ENCODE assay signal across 1 cellular context in genomic region chr20:46343358-46344357, GRCh38.
A peak's percentile ranks its signal among the peaks of the same experiment; 100 is the strongest.
TF ChIP-seq lines count a peak whose summit lies in the region.

No MANE protein-coding gene starts in this region.

TF ChIP-seq in HepG2, 621 proteins besides CTCF, POLR2A, EP300 and RAD21 (continued from another document and continues in another):
- TF ChIP-seq, protein P1, sequence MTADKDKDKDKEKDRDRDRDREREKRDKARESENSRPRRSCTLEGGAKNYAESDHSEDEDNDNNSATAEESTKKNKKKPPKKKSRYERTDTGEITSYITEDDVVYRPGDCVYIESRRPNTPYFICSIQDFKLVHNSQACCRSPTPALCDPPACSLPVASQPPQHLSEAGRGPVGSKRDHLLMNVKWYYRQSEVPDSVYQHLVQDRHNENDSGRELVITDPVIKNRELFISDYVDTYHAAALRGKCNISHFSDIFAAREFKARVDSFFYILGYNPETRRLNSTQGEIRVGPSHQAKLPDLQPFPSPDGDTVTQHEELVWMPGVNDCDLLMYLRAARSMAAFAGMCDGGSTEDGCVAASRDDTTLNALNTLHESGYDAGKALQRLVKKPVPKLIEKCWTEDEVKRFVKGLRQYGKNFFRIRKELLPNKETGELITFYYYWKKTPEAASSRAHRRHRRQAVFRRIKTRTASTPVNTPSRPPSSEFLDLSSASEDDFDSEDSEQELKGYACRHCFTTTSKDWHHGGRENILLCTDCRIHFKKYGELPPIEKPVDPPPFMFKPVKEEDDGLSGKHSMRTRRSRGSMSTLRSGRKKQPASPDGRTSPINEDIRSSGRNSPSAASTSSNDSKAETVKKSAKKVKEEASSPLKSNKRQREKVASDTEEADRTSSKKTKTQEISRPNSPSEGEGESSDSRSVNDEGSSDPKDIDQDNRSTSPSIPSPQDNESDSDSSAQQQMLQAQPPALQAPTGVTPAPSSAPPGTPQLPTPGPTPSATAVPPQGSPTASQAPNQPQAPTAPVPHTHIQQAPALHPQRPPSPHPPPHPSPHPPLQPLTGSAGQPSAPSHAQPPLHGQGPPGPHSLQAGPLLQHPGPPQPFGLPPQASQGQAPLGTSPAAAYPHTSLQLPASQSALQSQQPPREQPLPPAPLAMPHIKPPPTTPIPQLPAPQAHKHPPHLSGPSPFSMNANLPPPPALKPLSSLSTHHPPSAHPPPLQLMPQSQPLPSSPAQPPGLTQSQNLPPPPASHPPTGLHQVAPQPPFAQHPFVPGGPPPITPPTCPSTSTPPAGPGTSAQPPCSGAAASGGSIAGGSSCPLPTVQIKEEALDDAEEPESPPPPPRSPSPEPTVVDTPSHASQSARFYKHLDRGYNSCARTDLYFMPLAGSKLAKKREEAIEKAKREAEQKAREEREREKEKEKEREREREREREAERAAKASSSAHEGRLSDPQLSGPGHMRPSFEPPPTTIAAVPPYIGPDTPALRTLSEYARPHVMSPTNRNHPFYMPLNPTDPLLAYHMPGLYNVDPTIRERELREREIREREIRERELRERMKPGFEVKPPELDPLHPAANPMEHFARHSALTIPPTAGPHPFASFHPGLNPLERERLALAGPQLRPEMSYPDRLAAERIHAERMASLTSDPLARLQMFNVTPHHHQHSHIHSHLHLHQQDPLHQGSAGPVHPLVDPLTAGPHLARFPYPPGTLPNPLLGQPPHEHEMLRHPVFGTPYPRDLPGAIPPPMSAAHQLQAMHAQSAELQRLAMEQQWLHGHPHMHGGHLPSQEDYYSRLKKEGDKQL (CRISPR knock-in tag; IDR thresholded peaks at IDR 0.05; ENCODE audit: low read depth): no peak
- TF ChIP-seq ZBED4 (CRISPR knock-in tag; IDR thresholded peaks at IDR 0.05; ENCODE audit: borderline replicate concordance) (no peak), ZNF800 (CRISPR knock-in tag; IDR thresholded peaks at IDR 0.05) (0 out of 2 replicates have a peak, but pooled peaks have one; percentile 32), PAF1 (CRISPR knock-in tag; IDR thresholded peaks at IDR 0.05) (0 out of 2 replicates have a peak, but pooled peaks have one; percentile 77), GZF1 (CRISPR knock-in tag; IDR thresholded peaks at IDR 0.05) (no peak), ISX (CRISPR knock-in tag; conservative IDR thresholded peaks at IDR 0.05) (no peak), KMT2A (CRISPR knock-in tag; IDR thresholded peaks at IDR 0.05) (no peak), ZNF180 (CRISPR knock-in tag; IDR thresholded peaks at IDR 0.05; ENCODE audit: borderline replicate concordance, low read depth) (no peak), IKZF1 (IDR thresholded peaks at IDR 0.05) (no peak), SP2 (CRISPR knock-in tag; IDR thresholded peaks at IDR 0.05) (no peak), CREM (IDR thresholded peaks at IDR 0.05) (no peak), CREM (CRISPR knock-in tag; IDR thresholded peaks at IDR 0.05) (no peak), HES4 (CRISPR knock-in tag; IDR thresholded peaks at IDR 0.05; ENCODE audit: borderline replicate concordance) (no peak), RBM39 (IDR thresholded peaks at IDR 0.05; ENCODE audit: low read depth, low read length, poor library complexity, severe bottlenecking) (no peak), MEIS2 (CRISPR knock-in tag; IDR thresholded peaks at IDR 0.05) (peak; percentile 66; the same call in 1 of the 2 replicates), NKX3-1 (CRISPR knock-in tag; IDR thresholded peaks at IDR 0.05) (no peak), ZSCAN9 (CRISPR knock-in tag; IDR thresholded peaks at IDR 0.05; ENCODE audit: borderline replicate concordance) (no peak), TOPORS (CRISPR knock-in tag; IDR thresholded peaks at IDR 0.05) (no peak), ZSCAN30 (CRISPR knock-in tag; IDR thresholded peaks at IDR 0.05) (no peak), ZBTB4 (CRISPR knock-in tag; IDR thresholded peaks at IDR 0.05; ENCODE audit: borderline replicate concordance) (no peak), BCL6 (CRISPR knock-in tag; IDR thresholded peaks at IDR 0.05) (no peak), ZNF20 (CRISPR knock-in tag; IDR thresholded peaks at IDR 0.05) (no peak), POGK (CRISPR knock-in tag; conservative IDR thresholded peaks at IDR 0.05) (no peak), ZNF629 (CRISPR knock-in tag; conservative IDR thresholded peaks at IDR 0.05) (0 out of 2 replicates have a peak, but pooled peaks have one; percentile 12), DRAP1 (CRISPR knock-in tag; IDR thresholded peaks at IDR 0.05) (no peak), ZNF768 (CRISPR knock-in tag; IDR thresholded peaks at IDR 0.05) (peak; percentile 96), SKI (IDR thresholded peaks at IDR 0.05; ENCODE audit: partially characterized antibody) (no peak), ZBTB10 (CRISPR knock-in tag; IDR thresholded peaks at IDR 0.05; ENCODE audit: borderline replicate concordance) (no peak), GABPA (IDR thresholded peaks at IDR 0.05; ENCODE audit: low read depth, low read length) (no peak), GABPA (CRISPR knock-in tag; IDR thresholded peaks at IDR 0.05; ENCODE audit: low read depth) (peak; percentile 22; the same call in 1 of the 2 replicates), NFE2L1 (CRISPR knock-in tag; IDR thresholded peaks at IDR 0.05; ENCODE audit: borderline replicate concordance) (no peak)
- TF ChIP-seq, protein P2, sequence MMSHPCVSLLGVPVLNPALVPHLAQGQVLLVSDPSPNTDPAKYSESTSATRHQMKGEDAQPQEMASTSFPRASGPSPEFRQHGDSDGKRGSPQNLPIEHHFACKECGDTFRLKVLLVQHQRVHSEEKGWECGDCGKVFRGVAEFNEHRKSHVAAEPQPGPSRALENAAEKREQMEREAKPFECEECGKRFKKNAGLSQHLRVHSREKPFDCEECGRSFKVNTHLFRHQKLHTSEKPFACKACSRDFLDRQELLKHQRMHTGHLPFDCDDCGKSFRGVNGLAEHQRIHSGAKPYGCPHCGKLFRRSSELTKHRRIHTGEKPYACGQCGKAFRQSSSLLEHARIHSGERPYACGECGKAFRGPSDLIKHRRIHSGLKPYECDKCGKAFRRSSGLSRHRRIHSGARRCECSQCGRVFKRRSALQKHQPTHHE (CRISPR knock-in tag; IDR thresholded peaks at IDR 0.05; ENCODE audit: borderline replicate concordance): no peak
- TF ChIP-seq, protein P3, sequence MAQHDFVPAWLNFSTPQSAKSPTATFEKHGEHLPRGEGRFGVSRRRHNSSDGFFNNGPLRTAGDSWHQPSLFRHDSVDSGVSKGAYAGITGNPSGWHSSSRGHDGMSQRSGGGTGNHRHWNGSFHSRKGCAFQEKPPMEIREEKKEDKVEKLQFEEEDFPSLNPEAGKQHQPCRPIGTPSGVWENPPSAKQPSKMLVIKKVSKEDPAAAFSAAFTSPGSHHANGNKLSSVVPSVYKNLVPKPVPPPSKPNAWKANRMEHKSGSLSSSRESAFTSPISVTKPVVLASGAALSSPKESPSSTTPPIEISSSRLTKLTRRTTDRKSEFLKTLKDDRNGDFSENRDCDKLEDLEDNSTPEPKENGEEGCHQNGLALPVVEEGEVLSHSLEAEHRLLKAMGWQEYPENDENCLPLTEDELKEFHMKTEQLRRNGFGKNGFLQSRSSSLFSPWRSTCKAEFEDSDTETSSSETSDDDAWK (CRISPR knock-in tag; IDR thresholded peaks at IDR 0.05): no peak
- TF ChIP-seq, protein P4, sequence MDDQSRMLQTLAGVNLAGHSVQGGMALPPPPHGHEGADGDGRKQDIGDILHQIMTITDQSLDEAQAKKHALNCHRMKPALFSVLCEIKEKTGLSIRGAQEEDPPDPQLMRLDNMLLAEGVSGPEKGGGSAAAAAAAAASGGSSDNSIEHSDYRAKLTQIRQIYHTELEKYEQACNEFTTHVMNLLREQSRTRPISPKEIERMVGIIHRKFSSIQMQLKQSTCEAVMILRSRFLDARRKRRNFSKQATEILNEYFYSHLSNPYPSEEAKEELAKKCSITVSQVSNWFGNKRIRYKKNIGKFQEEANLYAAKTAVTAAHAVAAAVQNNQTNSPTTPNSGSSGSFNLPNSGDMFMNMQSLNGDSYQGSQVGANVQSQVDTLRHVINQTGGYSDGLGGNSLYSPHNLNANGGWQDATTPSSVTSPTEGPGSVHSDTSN (CRISPR knock-in tag; IDR thresholded peaks at IDR 0.05; ENCODE audit: borderline replicate concordance): no peak
